In the genomic region with DNA sequence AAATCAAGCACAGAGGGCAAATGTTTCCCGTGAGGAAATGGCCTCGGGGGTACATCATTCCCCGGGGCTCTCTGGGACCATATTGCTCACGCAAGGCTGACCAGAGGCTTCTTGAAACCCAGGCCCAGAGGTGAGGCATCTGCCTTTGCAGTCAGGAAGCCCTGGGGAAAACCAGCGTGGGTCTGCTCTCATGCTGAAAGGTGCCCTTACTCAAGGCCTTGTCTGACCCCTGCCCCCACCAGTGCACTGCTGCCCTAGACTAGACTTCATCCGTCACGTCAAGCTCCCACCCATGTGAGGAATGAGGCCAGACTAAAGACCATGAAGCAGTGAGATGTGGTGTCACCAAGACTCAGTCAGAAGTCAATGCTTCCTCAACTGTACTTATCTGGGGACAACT, we compare ENCODE assay signal across 21 cellular contexts.
DNase-seq lines count a peak whose midpoint lies in the region; ATAC-seq and TF ChIP-seq lines count a peak whose summit lies in the region.
"Had no signal": no experiment of that assay in that cellular context is flagged by ENCODE, and none has a peak within 500 bp of the region (broad histone marks: within the 10 kb centered on the region; RNA-seq: fewer than 3 reads in every experiment).

No MANE protein-coding gene starts in this region.

- intact Hi-C loops in activated B cell treated with CpG ODN at 0.5 μM for 24 hours (cut with micrococcal nuclease) (no loop called here), ovary (cut with DNase I) (no loop called here)

- H3K27ac Mint-ChIP-seq in activated B cell treated with CpG ODN at 0.5 μM for 24 hours = peak overlapping the region; percentile 83
- no peak overlapping the region for H3K27ac Mint-ChIP-seq in endothelial cell (ENCODE audit: unreplicated experiment)
- H3K27ac Mint-ChIP-seq: CD4-positive, alpha-beta T cell had no signal

- no peaks in the 10 kb centered on the region for H3K27me3 ChIP-seq in ovary

- POLR2A ChIA-PET in activated B cell treated with CpG ODN at 0.5 μM for 24 hours (lab: Charles Lee) = interaction anchor here (0.7 kb wide), 1 partner anchor 58 kb away, joined by 3 read pairs; no protein-coding TSS in a partner anchor

- TF ChIP-seq POLR2A in ovary (IDR thresholded peaks at IDR 0.05) = no peak

- H3K4me1 ChIP-seq in ovary (ENCODE audit: insufficient read depth) = no peaks in the 10 kb centered on the region

- H3K27me3 Mint-ChIP-seq in activated B cell treated with CpG ODN at 0.5 μM for 24 hours (no peaks in the 10 kb centered on the region), endothelial cell (ENCODE audit: unreplicated experiment) (peaks cover 9% of the 10 kb centered on the region)

- TF ChIP-seq EP300 in ovary (IDR thresholded peaks at IDR 0.05) = no peak

- H3K4me3 ChIP-seq in ovary = no peak overlapping the region

- CTCF ChIA-PET in activated B cell treated with CpG ODN at 0.5 μM for 24 hours (lab: Charles Lee) = interaction anchor here (1.3 to 1.4 kb wide), 2 partner anchors 20 to 94 kb away, joined by 4 read pairs; no protein-coding TSS in a partner anchor

- peaks cover 68% of the 10 kb centered on the region for H3K4me1 Mint-ChIP-seq in activated B cell treated with CpG ODN at 0.5 μM for 24 hours
- H3K4me1 Mint-ChIP-seq in endothelial cell (ENCODE audit: unreplicated experiment) = no peaks in the 10 kb centered on the region

- H3K36me3 Mint-ChIP-seq in activated B cell treated with CpG ODN at 0.5 μM for 24 hours (ENCODE audit: low read depth) = peaks cover 86% of the 10 kb centered on the region
- no peaks in the 10 kb centered on the region for H3K36me3 Mint-ChIP-seq in endothelial cell (ENCODE audit: low read depth, unreplicated experiment)

- TF ChIP-seq CTCF in activated B cell treated with CpG ODN at 0.5 μM for 24 hours (IDR thresholded peaks at IDR 0.05) (no peak), endothelial cell (IDR thresholded peaks at IDR 0.05; ENCODE audit: unreplicated experiment) (no peak), ovary (IDR thresholded peaks at IDR 0.05) (no peak)

- ATAC-seq in activated B cell treated with CpG ODN at 0.5 μM for 24 hours (ENCODE audit: low read depth) = peak; percentile 32
- no peak for ATAC-seq in GM18498 (IDR thresholded peaks at IDR 0.05; ENCODE audit: unreplicated experiment)
- ATAC-seq: HCT116, PC-3 had no signal

- H3K4me3 Mint-ChIP-seq in activated B cell treated with CpG ODN at 0.5 μM for 24 hours (no peak overlapping the region), endothelial cell (ENCODE audit: unreplicated experiment) (no peak overlapping the region)
- H3K4me3 Mint-ChIP-seq: CD4-positive, alpha-beta T cell had no signal

- no peaks in the 10 kb centered on the region for H3K36me3 ChIP-seq in ovary

- peak; percentile 55 for DNase-seq in activated effector memory CD4-positive, alpha-beta T cell treated with anti-CD3 and anti-CD28 coated beads, Interleukin-2, amount 50 U/mL, for 16 hours
- DNase-seq in activated effector memory CD4-positive, alpha-beta T cell treated with Interleukin-2 at 50 U/mL for 16 hours = no peak
- DNase-seq in activated B cell treated with CpG ODN at 0.5 μM for 24 hours (no peak), mesenteric fat pad (ENCODE audit: low spot score) (peak; percentile 86), endothelial cell (ENCODE audit: low spot score) (no peak), ovary (no peak), NCI-H446 treated with DMSO at 0.1 percent for 48 hours (lab: John Stamatoyannopoulos, UW) (no peak)
- DNase-seq: CD4-positive, alpha-beta T cell; NCI-H1092; NCI-H1417 treated with DMSO at 0.1 percent for 48 hours; NCI-H1694 treated with DMSO at 0.1 percent for 48 hours; NCI-H2081; NCI-H2227 treated with DMSO at 0.1 percent for 48 hours; NCI-H510A; NCI-H69; PC-3; SK-N-SH had no signal

- WGBS in ovary, 3 donors = 64 to 79% (median 68%) methylated on average over 7 of the region's 7 CpGs

- no peaks in the 10 kb centered on the region for H3K9me3 ChIP-seq in ovary
- H3K9me3 ChIP-seq: SK-N-SH had no signal

- H3K9me3 Mint-ChIP-seq in activated B cell treated with CpG ODN at 0.5 μM for 24 hours (no peaks in the 10 kb centered on the region), endothelial cell (ENCODE audit: unreplicated experiment) (no peaks in the 10 kb centered on the region)
- H3K9me3 Mint-ChIP-seq: CD4-positive, alpha-beta T cell had no signal

- H3K27ac ChIP-seq in ovary = no peak overlapping the region
- H3K27ac ChIP-seq: 22Rv1, HL-60 had no signal

Comparison
In these comparisons a context has a peak if more than half of its experiments do, and no peak if none do; other contexts are left out.
1. DNase-seq: peak in activated effector memory CD4-positive, alpha-beta T cell treated with anti-CD3 and anti-CD28 coated beads, Interleukin-2, amount 50 U/mL, for 16 hours (single experiment) and mesenteric fat pad (single experiment); none in activated effector memory CD4-positive, alpha-beta T cell treated with Interleukin-2 at 50 U/mL for 16 hours (single experiment), activated B cell treated with CpG ODN at 0.5 μM for 24 hours (single experiment), endothelial cell (single experiment), ovary (0 of 5) and NCI-H446 treated with DMSO at 0.1 percent for 48 hours (single experiment).